In genomic region chr9:135480071-135480941, GRCh38 we compare ENCODE assay signal across 1 cellular context.
TF ChIP-seq lines count a peak whose summit lies in the region.

No MANE protein-coding gene starts in this region.

TF ChIP-seq in endothelial cell of umbilical vein, 7 proteins besides CTCF, POLR2A, EP300 and RAD21 (continued from another document):
- TF ChIP-seq EZH2 (IDR thresholded peaks at IDR 0.05; ENCODE audit: borderline replicate concordance, low read depth, low read length, severe bottlenecking), result no peak
- TF ChIP-seq JUN (IDR thresholded peaks at IDR 0.05; ENCODE audit: borderline replicate concordance, insufficient read depth, insufficient read length, low read depth), result no peak
TF ChIP-seq in endothelial cell of umbilical vein: peak in this region for 0.
